Comparison of ENCODE assay signal across 8 cellular contexts in genomic region chr17:45147581-45148182, GRCh38. TPM values are rescaled to one million over a fixed set of nuclear protein-coding genes. Genes with fewer than 3 reads are reported as not detected.
DNase-seq lines count a peak whose midpoint lies in the region; ATAC-seq and TF ChIP-seq lines count a peak whose summit lies in the region.

No MANE protein-coding gene starts in this region.

- intact Hi-C loops in IMR-90 (cut with micrococcal nuclease): no loop called here

- H4K8ac ChIP-seq in IMR-90 (ENCODE audit: low read depth in 2 of 2, low read length in 2 of 2): peak overlapping the region; percentile 77 to 95

- ATAC-seq in IMR-90 (ENCODE audit: low read depth) (peak; percentile 8), GM21526 (IDR thresholded peaks at IDR 0.05; ENCODE audit: low FRiP score, unreplicated experiment) (no peak)

- H3K79me1 ChIP-seq in IMR-90 (ENCODE audit: low read depth in 1 of 2, low read length in 2 of 2): peaks cover 7 to 46% of the 10 kb centered on the region in 2 experiments; a peak in 2 of 4 replicates

- TF ChIP-seq CTCF in IMR-90 (conservative IDR thresholded peaks at IDR 0.05; ENCODE audit: low read depth, low read length) (no peak), OCI-LY3 (IDR thresholded peaks at IDR 0.05; ENCODE audit: low read depth, low read length) (no peak)

- H3K4ac ChIP-seq in IMR-90 (ENCODE audit: low read depth, low read length): peak overlapping the region; percentile 93

- BruUV-seq in IMR-90 (replicated peaks; lab: Mats Ljungman, UMichigan): no TSS peak

- peak overlapping the region; percentile 93 for H2BK5ac ChIP-seq in IMR-90 (ENCODE audit: low read depth, low read length, poor library complexity, severe bottlenecking)

- peak overlapping the region; percentile 97 for H3K14ac ChIP-seq in IMR-90 (replicated peaks; ENCODE audit: low read depth, low read length)

- TF ChIP-seq POLR2A in IMR-90 (IDR thresholded peaks at IDR 0.05; ENCODE audit: low read depth, low read length): no peak
- no peak for TF ChIP-seq POLR2A in erythroblast (IDR thresholded peaks at IDR 0.05; ENCODE audit: low read length)

- H2AFZ ChIP-seq in IMR-90 (replicated peaks; ENCODE audit: low read length, poor library complexity): peak overlapping the region; percentile 84
- H2AFZ ChIP-seq in OCI-LY3 (ENCODE audit: low read depth, low read length): peak overlapping the region; percentile 70

- H3K23ac ChIP-seq in IMR-90 (ENCODE audit: low read depth, low read length): peak overlapping the region; percentile 64; the same call in 1 of the 2 replicates

- CTCF ChIA-PET in IMR-90 (lab: Yijun Ruan, JAX): interaction anchor here (0.7 to 4.7 kb wide), 4 partner anchors 12 to 177 kb away, joined by 3 to 60 read pairs (median 18); partner anchors contain the start of gene ACBD4

- H4K5ac ChIP-seq in IMR-90 (ENCODE audit: low read depth, low read length): peak overlapping the region; percentile 72

- H3K27ac ChIP-seq in IMR-90 (ENCODE audit: insufficient read depth, low read length) (peak overlapping the region; percentile 90), OCI-LY3 (ENCODE audit: low read length) (peak overlapping the region; percentile 83), mucosa of rectum (ENCODE audit: low read depth in 2 of 2, low read length in 2 of 2) (peak overlapping the region; percentile 98)

- peak overlapping the region; percentile 98 for H3K56ac ChIP-seq in IMR-90 (ENCODE audit: extremely low read depth, insufficient read depth, low read length)

- in situ Hi-C loops in IMR-90 (cut with MboI; ENCODE audit: low sequenced_read_pairs): no loop called here

- H3K27me3 ChIP-seq in IMR-90 (ENCODE audit: control insufficient read depth, insufficient read depth, low read length) (no peaks in the 10 kb centered on the region), OCI-LY3 (ENCODE audit: low read depth, low read length) (no peaks in the 10 kb centered on the region), mucosa of rectum (ENCODE audit: control insufficient read depth in 2 of 2, insufficient read depth in 2 of 2, low read length in 2 of 2) (no peaks in the 10 kb centered on the region)

- H2BK15ac ChIP-seq in IMR-90 (ENCODE audit: low read depth, low read length): peak overlapping the region; percentile 51; the same call in 2 of the 3 replicates

- H3K36me3 ChIP-seq in IMR-90 (ENCODE audit: control insufficient read depth, insufficient read depth, low read length) (0 out of 2 replicates have a peak, but pooled peaks cover 2% of the 10 kb centered on the region), OCI-LY3 (replicated peaks; ENCODE audit: low read depth, low read length) (no peaks in the 10 kb centered on the region), mucosa of rectum (ENCODE audit: control insufficient read depth in 2 of 2, insufficient read depth in 2 of 2, low read length in 2 of 2) (no peaks in the 10 kb centered on the region)

- peak overlapping the region; percentile 96 for H2BK20ac ChIP-seq in IMR-90 (ENCODE audit: low read depth, low read length)

- POLR2A ChIA-PET in IMR-90 (lab: Charles Lee; ENCODE audit: unreplicated experiment): interaction anchor here (0.5 to 4.9 kb wide), 10 partner anchors 11 to 235 kb away, joined by 3 to 53 read pairs (median 4); partner anchors contain the start of genes ACBD4, HEXIM2 and MAP3K14

- TF ChIP-seq RAD21 in IMR-90 (IDR thresholded peaks at IDR 0.05; ENCODE audit: low read length): no peak

- peaks cover 19% of the 10 kb centered on the region for H3K4me1 ChIP-seq in IMR-90 (ENCODE audit: control insufficient read depth, insufficient read depth, low read length)
- H3K4me1 ChIP-seq in OCI-LY3 (ENCODE audit: low read length): peaks cover 22% of the 10 kb centered on the region
- peaks cover 35 to 44% of the 10 kb centered on the region in 2 donors for H3K4me1 ChIP-seq in mucosa of rectum (ENCODE audit: control insufficient read depth in 2 of 2, insufficient read depth in 2 of 2, low read length in 2 of 2)

- peak overlapping the region; percentile 89 for H4K91ac ChIP-seq in IMR-90 (ENCODE audit: insufficient read depth, low read depth, low read length)

- H4K20me1 ChIP-seq in IMR-90 (ENCODE audit: insufficient read depth, low read length): peaks cover 37% of the 10 kb centered on the region
- peaks cover 13% of the 10 kb centered on the region for H4K20me1 ChIP-seq in OCI-LY3 (ENCODE audit: insufficient read depth, low read length)

- peak overlapping the region; percentile 80 for H2AK9ac ChIP-seq in IMR-90 (replicated peaks; ENCODE audit: low read depth, low read length, poor library complexity)

- DNase-seq in DMS79 (lab: John Stamatoyannopoulos, UW) (peak; percentile 91), IMR-90 (peak; percentile 97), activated T-cell treated with anti-CD3 and anti-CD28 coated beads for 48 hours (ENCODE audit: low read depth) (peak; percentile 79), erythroblast (lab: John Stamatoyannopoulos, UW) (peak; percentile 97)
- DNase-seq in stimulated activated CD8-positive, alpha-beta memory T cell treated with anti-CD3 and anti-CD28 coated beads, Interleukin-7, amount 100 ng/mL, for 24 hours (ENCODE audit: low read depth): peak; percentile 57

- peak overlapping the region; percentile 63 for H3K18ac ChIP-seq in IMR-90 (ENCODE audit: low read depth, low read length)

- H3K4me2 ChIP-seq in IMR-90 (ENCODE audit: low read depth, low read length) (peak overlapping the region; percentile 48), OCI-LY3 (ENCODE audit: low read length) (peak overlapping the region; percentile 94)

- peak overlapping the region; percentile 94 for H2BK120ac ChIP-seq in IMR-90 (ENCODE audit: low read depth, low read length)

- 1% methylated on average over 20 of the region's 38 CpGs; no CpG with 5 or more reads in 1 of the 2 experiments for WGBS in IMR-90 (ENCODE audit: extremely low coverage in 2 of 2, insufficient read length in 1 of 2), 2 experiments

- dilution Hi-C loops in IMR-90 (cut with HindIII; ENCODE audit: low sequenced_read_pairs, unreplicated experiment): no loop called here

- peaks cover 27% of the 10 kb centered on the region for H3K79me2 ChIP-seq in OCI-LY3 (ENCODE audit: low read length)

- H3K9ac ChIP-seq in IMR-90 (ENCODE audit: low read depth, low read length) (peak overlapping the region; percentile 70), OCI-LY3 (ENCODE audit: low read length) (peak overlapping the region; percentile 79), mucosa of rectum (ENCODE audit: low read depth in 1 of 2, low read length in 2 of 2) (peak overlapping the region; percentile 88 to 90)

- H3K9me3 ChIP-seq in IMR-90 (ENCODE audit: control insufficient read depth, insufficient read depth, low read length): no peaks in the 10 kb centered on the region
- H3K9me3 ChIP-seq in OCI-LY3 (ENCODE audit: insufficient read depth, low read length): no peaks in the 10 kb centered on the region
- H3K9me3 ChIP-seq in mucosa of rectum (ENCODE audit: control insufficient read depth in 2 of 2, low read length in 2 of 2): no peaks in the 10 kb centered on the region

- peak overlapping the region; percentile 23; the same call in 1 of the 2 replicates for H2AK5ac ChIP-seq in IMR-90 (ENCODE audit: low read depth, low read length)

- H3K4me3 ChIP-seq in IMR-90 (ENCODE audit: insufficient read depth, low read depth, low read length): peak overlapping the region; percentile 56
- H3K4me3 ChIP-seq in OCI-LY3 (ENCODE audit: low read length): peak overlapping the region; percentile 77
- peak overlapping the region; percentile 90 to 95 for H3K4me3 ChIP-seq in mucosa of rectum (ENCODE audit: low read length in 2 of 2)

- peaks cover 18% of the 10 kb centered on the region for H3K9me1 ChIP-seq in IMR-90 (ENCODE audit: insufficient read depth, low read length)

TF ChIP-seq in IMR-90, 13 proteins besides CTCF, POLR2A, EP300 and RAD21:
- TF ChIP-seq USF2 (IDR thresholded peaks at IDR 0.05; ENCODE audit: low read depth, low read length) (no peak), BHLHE40 (IDR thresholded peaks at IDR 0.05; ENCODE audit: low read depth, low read length) (peak; percentile 97), CHD1 (IDR thresholded peaks at IDR 0.05; ENCODE audit: low read depth, low read length) (peak; percentile 96; the same call in 1 of the 2 replicates), FOS (IDR thresholded peaks at IDR 0.05; ENCODE audit: low read depth, low read length) (0 out of 2 replicates have a peak, but pooled peaks have one; percentile 0), NFE2L2 (IDR thresholded peaks at IDR 0.05; ENCODE audit: low read depth, low read length) (no peak)

RNA-seq across cellular contexts. Expression of gene HEXIM1, which starts 0.6 kb away (rescaled TPM):
- total RNA-seq in IMR-90 (2012; rRNA removed): 5.9 and 8.6 TPM in 2 replicates
- polyA plus RNA-seq in IMR-90 (2012; rRNA removed): 14.5 TPM in 2 replicates
- 13.5 and 13.8 TPM in 2 replicates for polyA plus RNA-seq in IMR-90 (2012; cell fraction: cytosol; rRNA removed)
- polyA plus RNA-seq in IMR-90 (2012; cell fraction: nucleus; rRNA removed; ENCODE audit: low replicate concordance): 8.5 and 12.5 TPM in 2 replicates

RNA-seq across cellular contexts. Expression of gene ACBD4, which starts 12.2 kb away (rescaled TPM):
- 1.7 and 2.3 TPM in 2 replicates for total RNA-seq in IMR-90 (2012; rRNA removed)
- 5.7 and 6.1 TPM in 2 replicates for polyA plus RNA-seq in IMR-90 (2012; rRNA removed)
- 4.5 and 5.5 TPM in 2 replicates for polyA plus RNA-seq in IMR-90 (2012; cell fraction: cytosol; rRNA removed)
- polyA plus RNA-seq in IMR-90 (2012; cell fraction: nucleus; rRNA removed; ENCODE audit: low replicate concordance): 29.9 and 39.6 TPM in 2 replicates

RNA-seq across cellular contexts. Expression of gene HEXIM2, which starts 14.0 kb away (rescaled TPM):
- 5.6 and 6.1 TPM in 2 replicates for total RNA-seq in IMR-90 (2012; rRNA removed)
- 4.5 TPM in 2 replicates for polyA plus RNA-seq in IMR-90 (2012; rRNA removed)
- 5.2 and 10.6 TPM in 2 replicates for polyA plus RNA-seq in IMR-90 (2012; cell fraction: cytosol; rRNA removed)
- polyA plus RNA-seq in IMR-90 (2012; cell fraction: nucleus; rRNA removed; ENCODE audit: low replicate concordance): 2.9 and 6.9 TPM in 2 replicates

RNA-seq across cellular contexts. Expression of gene PLCD3, which starts 15.4 kb away (rescaled TPM):
- total RNA-seq in IMR-90 (2012; rRNA removed): 5.3 and 5.6 TPM in 2 replicates
- polyA plus RNA-seq in IMR-90 (2012; rRNA removed): 36.6 and 39.0 TPM in 2 replicates
- polyA plus RNA-seq in IMR-90 (2012; cell fraction: cytosol; rRNA removed): 14.8 and 45.8 TPM in 2 replicates
- 35.9 and 73.0 TPM in 2 replicates for polyA plus RNA-seq in IMR-90 (2012; cell fraction: nucleus; rRNA removed; ENCODE audit: low replicate concordance)
